ENCODE assay signal across 10 cellular contexts in genomic region chr13:42875448-42876269, GRCh38.
DNase-seq lines count a peak whose midpoint lies in the region; ATAC-seq and TF ChIP-seq lines count a peak whose summit lies in the region.
"Had no signal": no experiment of that assay in that cellular context is flagged by ENCODE, and none has a peak within 500 bp of the region (broad histone marks: within the 10 kb centered on the region; RNA-seq: fewer than 3 reads in every experiment).

No MANE protein-coding gene starts in this region.

- ATAC-seq in activated CD4-positive, alpha-beta T cell treated with anti-CD3 and anti-CD28 coated beads for 36 hours: peak; percentile 10
- peak; percentile 18 for ATAC-seq in HG03159 (IDR thresholded peaks at IDR 0.05; ENCODE audit: unreplicated experiment)
- ATAC-seq in activated T-cell treated with anti-CD3 and anti-CD28 coated beads, Interleukin-2, amount 50 U/mL, for 4 hours: no peak

- no peak overlapping the region for H3K9ac ChIP-seq in smooth muscle cell (ENCODE audit: low read depth)
- H3K9ac ChIP-seq: BLaER1 had no signal

- peaks cover 17% of the 10 kb centered on the region for H3K27me3 Mint-ChIP-seq in activated CD4-positive, alpha-beta T cell treated with anti-CD3 and anti-CD28 coated beads for 36 hours
- H3K27me3 Mint-ChIP-seq in brain: peaks cover 12% of the 10 kb centered on the region
- H3K27me3 Mint-ChIP-seq in activated T-cell treated with anti-CD3 and anti-CD28 coated beads, Interleukin-2, amount 50 U/mL, for 4 hours (ENCODE audit: low read depth): peaks cover 10% of the 10 kb centered on the region

- intact Hi-C loops in activated CD4-positive, alpha-beta T cell treated with anti-CD3 and anti-CD28 coated beads for 36 hours (cut with DNase I, micrococcal nuclease): loop anchor here in 1 of 2 experiments (2.0 kb wide), 1 partner anchor 929 kb away; no protein-coding TSS in a partner anchor

- peak overlapping the region; percentile 22 for H3K4me3 ChIP-seq in smooth muscle cell
- H3K4me3 ChIP-seq: BLaER1 had no signal

- TF ChIP-seq CTCF in brain (conservative IDR thresholded peaks at IDR 0.05) (peak in 1 of 2 experiments; percentile 57), smooth muscle cell (IDR thresholded peaks at IDR 0.05; ENCODE audit: borderline replicate concordance, insufficient read depth, poor library complexity, severe bottlenecking) (no peak)

- CTCF ChIA-PET in activated CD4-positive, alpha-beta T cell treated with anti-CD3 and anti-CD28 coated beads for 36 hours (lab: Charles Lee): no interaction called here

- no peaks in the 10 kb centered on the region for H3K36me3 Mint-ChIP-seq in activated CD4-positive, alpha-beta T cell treated with anti-CD3 and anti-CD28 coated beads for 36 hours (ENCODE audit: low read depth)
- no peaks in the 10 kb centered on the region for H3K36me3 Mint-ChIP-seq in brain
- H3K36me3 Mint-ChIP-seq in activated T-cell treated with anti-CD3 and anti-CD28 coated beads, Interleukin-2, amount 50 U/mL, for 4 hours (ENCODE audit: insufficient read depth): no peaks in the 10 kb centered on the region

- 35% methylated on average over 12 of the region's 12 CpGs for WGBS in smooth muscle cell (ENCODE audit: low lambda C conversion rate)

- H2AFZ ChIP-seq in smooth muscle cell (ENCODE audit: low read depth): peak overlapping the region; percentile 70

- H3K27ac ChIP-seq in smooth muscle cell (ENCODE audit: low read depth): peak overlapping the region; percentile 25
- H3K27ac ChIP-seq: BLaER1 had no signal

- no peak overlapping the region for H3K4me3 Mint-ChIP-seq in activated CD4-positive, alpha-beta T cell treated with anti-CD3 and anti-CD28 coated beads for 36 hours
- H3K4me3 Mint-ChIP-seq in brain: peak overlapping the region in 3 of 5 experiments; percentile 6 to 44 (median 37)
- no peak overlapping the region for H3K4me3 Mint-ChIP-seq in activated T-cell treated with anti-CD3 and anti-CD28 coated beads, Interleukin-2, amount 50 U/mL, for 4 hours
- H3K4me3 Mint-ChIP-seq: T-helper 1 cell treated with Interleukin-12 subunit alpha and Interleukin-12 subunit beta and Interleukin-4 antibody, amounts not matched to agents 30 μg/mL and 1 μg/mL, for 36 hours had no signal

- peak overlapping the region; percentile 75 for H3K4me2 ChIP-seq in smooth muscle cell
- H3K4me2 ChIP-seq: BLaER1 had no signal

- no peaks in the 10 kb centered on the region for H4K20me1 ChIP-seq in smooth muscle cell (ENCODE audit: low read depth)
- H4K20me1 ChIP-seq: BLaER1 had no signal

- H3K4me1 ChIP-seq in smooth muscle cell (ENCODE audit: low read depth): peaks cover 14% of the 10 kb centered on the region
- H3K4me1 ChIP-seq: BLaER1 had no signal

- no peaks in the 10 kb centered on the region for H3K79me2 ChIP-seq in smooth muscle cell (ENCODE audit: low read depth)

- peaks cover 7% of the 10 kb centered on the region for H3F3A ChIP-seq in smooth muscle cell (ENCODE audit: low read depth)

- DNase-seq in activated CD4-positive, alpha-beta T cell treated with anti-CD3 and anti-CD28 coated beads for 36 hours: no peak
- DNase-seq in activated CD4-positive, alpha-beta T cell treated with anti-CD3 and anti-CD28 coated beads, Interleukin-2, amount 50 U/mL, for 1 hour: no peak
- DNase-seq in smooth muscle cell (lab: John Stamatoyannopoulos, UW; ENCODE audit: unreplicated experiment) (no peak), cerebellum (ENCODE audit: low spot score) (no peak), GM19240 (ENCODE audit: insufficient read length, low spot score) (no peak)
- DNase-seq in activated T-cell treated with anti-CD3 and anti-CD28 coated beads, Interleukin-2, amount 50 U/mL, for 4 hours: no peak

- H3K27me3 ChIP-seq in smooth muscle cell (ENCODE audit: low read depth): peaks cover 15% of the 10 kb centered on the region
- H3K27me3 ChIP-seq: BLaER1 had no signal

- H3K27ac Mint-ChIP-seq in activated CD4-positive, alpha-beta T cell treated with anti-CD3 and anti-CD28 coated beads for 36 hours: no peak overlapping the region
- peak overlapping the region in 2 of 5 experiments; percentile 40 to 54 for H3K27ac Mint-ChIP-seq in brain
- H3K27ac Mint-ChIP-seq: T-helper 1 cell treated with Interleukin-12 subunit alpha and Interleukin-12 subunit beta and Interleukin-4 antibody, amounts not matched to agents 30 μg/mL and 1 μg/mL, for 36 hours had no signal

- POLR2A ChIA-PET in activated CD4-positive, alpha-beta T cell treated with anti-CD3 and anti-CD28 coated beads for 36 hours (lab: Charles Lee): no interaction called here

- H3K36me3 ChIP-seq in smooth muscle cell (ENCODE audit: low read depth): no peaks in the 10 kb centered on the region
- H3K36me3 ChIP-seq: BLaER1 had no signal

- no peaks in the 10 kb centered on the region for H3K9me3 ChIP-seq in smooth muscle cell (replicated peaks; ENCODE audit: low read depth)

- H3K9me3 Mint-ChIP-seq in activated CD4-positive, alpha-beta T cell treated with anti-CD3 and anti-CD28 coated beads for 36 hours (ENCODE audit: low read depth): no peaks in the 10 kb centered on the region
- H3K9me3 Mint-ChIP-seq in brain: peaks cover 0 to 13% (median 4%) of the 10 kb centered on the region in 5 experiments
- no peaks in the 10 kb centered on the region for H3K9me3 Mint-ChIP-seq in activated T-cell treated with anti-CD3 and anti-CD28 coated beads, Interleukin-2, amount 50 U/mL, for 4 hours
- H3K9me3 Mint-ChIP-seq: T-helper 1 cell treated with Interleukin-12 subunit alpha and Interleukin-12 subunit beta and Interleukin-4 antibody, amounts not matched to agents 30 μg/mL and 1 μg/mL, for 36 hours had no signal

- H3K4me1 Mint-ChIP-seq in activated CD4-positive, alpha-beta T cell treated with anti-CD3 and anti-CD28 coated beads for 36 hours: peaks cover 17% of the 10 kb centered on the region
- peaks cover 31% of the 10 kb centered on the region for H3K4me1 Mint-ChIP-seq in brain
- H3K4me1 Mint-ChIP-seq in activated T-cell treated with anti-CD3 and anti-CD28 coated beads, Interleukin-2, amount 50 U/mL, for 4 hours (ENCODE audit: low read depth): peaks cover 7% of the 10 kb centered on the region

Comparison
In these comparisons a context has a peak if more than half of its experiments do, and no peak if none do; other contexts are left out.
1. ATAC-seq: peak in activated CD4-positive, alpha-beta T cell treated with anti-CD3 and anti-CD28 coated beads for 36 hours (single experiment) and HG03159 (single experiment); none in activated T-cell treated with anti-CD3 and anti-CD28 coated beads, Interleukin-2, amount 50 U/mL, for 4 hours (0 of 2).
2. H3K4me3 Mint-ChIP-seq: peak in brain (3 of 5); none in activated CD4-positive, alpha-beta T cell treated with anti-CD3 and anti-CD28 coated beads for 36 hours (single experiment) and activated T-cell treated with anti-CD3 and anti-CD28 coated beads, Interleukin-2, amount 50 U/mL, for 4 hours (single experiment).